Comparison of ENCODE assay signal across 1 cellular context in the genomic region with DNA sequence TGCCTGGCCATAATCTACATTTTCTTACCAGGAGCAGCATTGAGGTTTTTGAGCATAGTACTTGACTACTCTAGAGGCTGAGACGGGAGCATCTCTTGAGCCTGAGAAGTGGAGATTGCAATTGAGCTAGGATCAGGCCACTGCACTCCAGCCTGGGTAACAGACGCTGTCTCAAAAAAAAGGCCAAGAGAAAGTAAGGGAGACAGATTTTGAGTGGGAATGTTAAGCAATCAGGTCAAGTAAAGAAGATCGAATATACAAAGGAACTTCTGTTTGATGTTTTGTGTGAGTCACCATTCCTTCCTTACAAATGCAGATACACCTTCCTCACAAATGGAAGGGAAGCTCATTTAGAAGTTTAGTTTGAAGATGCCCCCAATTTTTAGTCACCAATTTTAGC.
TF ChIP-seq lines count a peak whose summit lies in the region.

No MANE protein-coding gene starts in this region.

TF ChIP-seq in HepG2, 621 proteins besides CTCF, POLR2A, EP300 and RAD21:
- TF ChIP-seq ZNF282 (IDR thresholded peaks at IDR 0.05; ENCODE audit: partially characterized antibody) (no peak), FOSL2 (CRISPR knock-in tag; IDR thresholded peaks at IDR 0.05) (0 out of 2 replicates have a peak, but pooled peaks have one; percentile 13), GATAD1 (CRISPR knock-in tag; IDR thresholded peaks at IDR 0.05) (no peak), ZNF354B (CRISPR knock-in tag; IDR thresholded peaks at IDR 0.05) (no peak), POLR2G (IDR thresholded peaks at IDR 0.05; ENCODE audit: low read depth, low read length) (peak; percentile 39), SRSF4 (IDR thresholded peaks at IDR 0.05; ENCODE audit: low read depth, low read length, poor library complexity, severe bottlenecking) (no peak), ZNF10 (CRISPR knock-in tag; IDR thresholded peaks at IDR 0.05; ENCODE audit: borderline replicate concordance, low read depth) (no peak), RELA (CRISPR knock-in tag; IDR thresholded peaks at IDR 0.05) (no peak), GATAD2A (CRISPR knock-in tag; IDR thresholded peaks at IDR 0.05) (0 out of 2 replicates have a peak, but pooled peaks have one; percentile 10), ZKSCAN1 (IDR thresholded peaks at IDR 0.05; ENCODE audit: low read length) (no peak), ETV5 (CRISPR knock-in tag; IDR thresholded peaks at IDR 0.05; ENCODE audit: borderline replicate concordance) (no peak), SMAD1 (CRISPR knock-in tag; IDR thresholded peaks at IDR 0.05; ENCODE audit: borderline replicate concordance, low read depth) (no peak), ATM (IDR thresholded peaks at IDR 0.05; ENCODE audit: borderline replicate concordance) (no peak), NFYC (CRISPR knock-in tag; IDR thresholded peaks at IDR 0.05) (no peak), ZNF230 (CRISPR knock-in tag; IDR thresholded peaks at IDR 0.05) (no peak), RBFOX2 (IDR thresholded peaks at IDR 0.05; ENCODE audit: low read depth, low read length) (peak; percentile 56), CEBPG (CRISPR knock-in tag; IDR thresholded peaks at IDR 0.05) (peak; percentile 51; the same call in 1 of the 2 replicates), NFIC (IDR thresholded peaks at IDR 0.05; ENCODE audit: low read length) (no peak), RBM22 (optimal IDR thresholded peaks at IDR 0.05; ENCODE audit: low read length) (peak; percentile 7), PITX1 (CRISPR knock-in tag; IDR thresholded peaks at IDR 0.05) (no peak), ARNT2 (CRISPR knock-in tag; IDR thresholded peaks at IDR 0.05; ENCODE audit: low read depth) (no peak)
- TF ChIP-seq, protein P1, sequence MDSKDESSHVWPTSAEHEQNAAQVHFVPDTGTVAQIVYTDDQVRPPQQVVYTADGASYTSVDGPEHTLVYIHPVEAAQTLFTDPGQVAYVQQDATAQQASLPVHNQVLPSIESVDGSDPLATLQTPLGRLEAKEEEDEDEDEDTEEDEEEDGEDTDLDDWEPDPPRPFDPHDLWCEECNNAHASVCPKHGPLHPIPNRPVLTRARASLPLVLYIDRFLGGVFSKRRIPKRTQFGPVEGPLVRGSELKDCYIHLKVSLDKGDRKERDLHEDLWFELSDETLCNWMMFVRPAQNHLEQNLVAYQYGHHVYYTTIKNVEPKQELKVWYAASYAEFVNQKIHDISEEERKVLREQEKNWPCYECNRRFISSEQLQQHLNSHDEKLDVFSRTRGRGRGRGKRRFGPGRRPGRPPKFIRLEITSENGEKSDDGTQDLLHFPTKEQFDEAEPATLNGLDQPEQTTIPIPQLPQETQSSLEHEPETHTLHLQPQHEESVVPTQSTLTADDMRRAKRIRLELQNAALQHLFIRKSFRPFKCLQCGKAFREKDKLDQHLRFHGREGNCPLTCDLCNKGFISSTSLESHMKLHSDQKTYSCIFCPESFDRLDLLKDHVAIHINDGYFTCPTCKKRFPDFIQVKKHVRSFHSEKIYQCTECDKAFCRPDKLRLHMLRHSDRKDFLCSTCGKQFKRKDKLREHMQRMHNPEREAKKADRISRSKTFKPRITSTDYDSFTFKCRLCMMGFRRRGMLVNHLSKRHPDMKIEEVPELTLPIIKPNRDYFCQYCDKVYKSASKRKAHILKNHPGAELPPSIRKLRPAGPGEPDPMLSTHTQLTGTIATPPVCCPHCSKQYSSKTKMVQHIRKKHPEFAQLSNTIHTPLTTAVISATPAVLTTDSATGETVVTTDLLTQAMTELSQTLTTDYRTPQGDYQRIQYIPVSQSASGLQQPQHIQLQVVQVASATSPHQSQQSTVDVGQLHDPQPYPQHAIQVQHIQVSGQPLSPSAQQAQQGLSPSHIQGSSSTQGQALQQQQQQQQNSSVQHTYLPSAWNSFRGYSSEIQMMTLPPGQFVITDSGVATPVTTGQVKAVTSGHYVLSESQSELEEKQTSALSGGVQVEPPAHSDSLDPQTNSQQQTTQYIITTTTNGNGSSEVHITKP (CRISPR knock-in tag; IDR thresholded peaks at IDR 0.05; ENCODE audit: low read depth): no peak
- TF ChIP-seq, protein P2, sequence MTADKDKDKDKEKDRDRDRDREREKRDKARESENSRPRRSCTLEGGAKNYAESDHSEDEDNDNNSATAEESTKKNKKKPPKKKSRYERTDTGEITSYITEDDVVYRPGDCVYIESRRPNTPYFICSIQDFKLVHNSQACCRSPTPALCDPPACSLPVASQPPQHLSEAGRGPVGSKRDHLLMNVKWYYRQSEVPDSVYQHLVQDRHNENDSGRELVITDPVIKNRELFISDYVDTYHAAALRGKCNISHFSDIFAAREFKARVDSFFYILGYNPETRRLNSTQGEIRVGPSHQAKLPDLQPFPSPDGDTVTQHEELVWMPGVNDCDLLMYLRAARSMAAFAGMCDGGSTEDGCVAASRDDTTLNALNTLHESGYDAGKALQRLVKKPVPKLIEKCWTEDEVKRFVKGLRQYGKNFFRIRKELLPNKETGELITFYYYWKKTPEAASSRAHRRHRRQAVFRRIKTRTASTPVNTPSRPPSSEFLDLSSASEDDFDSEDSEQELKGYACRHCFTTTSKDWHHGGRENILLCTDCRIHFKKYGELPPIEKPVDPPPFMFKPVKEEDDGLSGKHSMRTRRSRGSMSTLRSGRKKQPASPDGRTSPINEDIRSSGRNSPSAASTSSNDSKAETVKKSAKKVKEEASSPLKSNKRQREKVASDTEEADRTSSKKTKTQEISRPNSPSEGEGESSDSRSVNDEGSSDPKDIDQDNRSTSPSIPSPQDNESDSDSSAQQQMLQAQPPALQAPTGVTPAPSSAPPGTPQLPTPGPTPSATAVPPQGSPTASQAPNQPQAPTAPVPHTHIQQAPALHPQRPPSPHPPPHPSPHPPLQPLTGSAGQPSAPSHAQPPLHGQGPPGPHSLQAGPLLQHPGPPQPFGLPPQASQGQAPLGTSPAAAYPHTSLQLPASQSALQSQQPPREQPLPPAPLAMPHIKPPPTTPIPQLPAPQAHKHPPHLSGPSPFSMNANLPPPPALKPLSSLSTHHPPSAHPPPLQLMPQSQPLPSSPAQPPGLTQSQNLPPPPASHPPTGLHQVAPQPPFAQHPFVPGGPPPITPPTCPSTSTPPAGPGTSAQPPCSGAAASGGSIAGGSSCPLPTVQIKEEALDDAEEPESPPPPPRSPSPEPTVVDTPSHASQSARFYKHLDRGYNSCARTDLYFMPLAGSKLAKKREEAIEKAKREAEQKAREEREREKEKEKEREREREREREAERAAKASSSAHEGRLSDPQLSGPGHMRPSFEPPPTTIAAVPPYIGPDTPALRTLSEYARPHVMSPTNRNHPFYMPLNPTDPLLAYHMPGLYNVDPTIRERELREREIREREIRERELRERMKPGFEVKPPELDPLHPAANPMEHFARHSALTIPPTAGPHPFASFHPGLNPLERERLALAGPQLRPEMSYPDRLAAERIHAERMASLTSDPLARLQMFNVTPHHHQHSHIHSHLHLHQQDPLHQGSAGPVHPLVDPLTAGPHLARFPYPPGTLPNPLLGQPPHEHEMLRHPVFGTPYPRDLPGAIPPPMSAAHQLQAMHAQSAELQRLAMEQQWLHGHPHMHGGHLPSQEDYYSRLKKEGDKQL (CRISPR knock-in tag; IDR thresholded peaks at IDR 0.05; ENCODE audit: low read depth): no peak
- TF ChIP-seq, protein P3, sequence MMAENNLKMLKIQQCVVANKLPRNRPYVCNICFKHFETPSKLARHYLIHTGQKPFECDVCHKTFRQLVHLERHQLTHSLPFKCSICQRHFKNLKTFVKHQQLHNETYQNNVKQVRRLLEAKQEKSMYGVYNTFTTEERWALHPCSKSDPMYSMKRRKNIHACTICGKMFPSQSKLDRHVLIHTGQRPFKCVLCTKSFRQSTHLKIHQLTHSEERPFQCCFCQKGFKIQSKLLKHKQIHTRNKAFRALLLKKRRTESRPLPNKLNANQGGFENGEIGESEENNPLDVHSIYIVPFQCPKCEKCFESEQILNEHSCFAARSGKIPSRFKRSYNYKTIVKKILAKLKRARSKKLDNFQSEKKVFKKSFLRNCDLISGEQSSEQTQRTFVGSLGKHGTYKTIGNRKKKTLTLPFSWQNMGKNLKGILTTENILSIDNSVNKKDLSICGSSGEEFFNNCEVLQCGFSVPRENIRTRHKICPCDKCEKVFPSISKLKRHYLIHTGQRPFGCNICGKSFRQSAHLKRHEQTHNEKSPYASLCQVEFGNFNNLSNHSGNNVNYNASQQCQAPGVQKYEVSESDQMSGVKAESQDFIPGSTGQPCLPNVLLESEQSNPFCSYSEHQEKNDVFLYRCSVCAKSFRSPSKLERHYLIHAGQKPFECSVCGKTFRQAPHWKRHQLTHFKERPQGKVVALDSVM (CRISPR knock-in tag; IDR thresholded peaks at IDR 0.05): no peak
- TF ChIP-seq, protein P4, sequence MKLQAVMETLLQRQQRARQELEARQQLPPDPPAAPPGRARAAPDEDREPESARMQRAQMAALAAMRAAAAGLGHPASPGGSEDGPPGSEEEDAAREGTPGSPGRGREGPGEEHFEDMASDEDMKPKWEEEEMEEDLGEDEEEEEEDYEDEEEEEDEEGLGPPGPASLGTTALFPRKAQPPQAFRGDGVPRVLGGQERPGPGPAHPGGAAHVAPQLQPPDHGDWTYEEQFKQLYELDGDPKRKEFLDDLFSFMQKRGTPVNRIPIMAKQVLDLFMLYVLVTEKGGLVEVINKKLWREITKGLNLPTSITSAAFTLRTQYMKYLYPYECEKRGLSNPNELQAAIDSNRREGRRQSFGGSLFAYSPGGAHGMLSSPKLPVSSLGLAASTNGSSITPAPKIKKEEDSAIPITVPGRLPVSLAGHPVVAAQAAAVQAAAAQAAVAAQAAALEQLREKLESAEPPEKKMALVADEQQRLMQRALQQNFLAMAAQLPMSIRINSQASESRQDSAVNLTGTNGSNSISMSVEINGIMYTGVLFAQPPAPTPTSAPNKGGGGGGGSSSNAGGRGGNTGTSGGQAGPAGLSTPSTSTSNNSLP (IDR thresholded peaks at IDR 0.05; ENCODE audit: low read depth, low read length): no peak
- TF ChIP-seq, protein P5, sequence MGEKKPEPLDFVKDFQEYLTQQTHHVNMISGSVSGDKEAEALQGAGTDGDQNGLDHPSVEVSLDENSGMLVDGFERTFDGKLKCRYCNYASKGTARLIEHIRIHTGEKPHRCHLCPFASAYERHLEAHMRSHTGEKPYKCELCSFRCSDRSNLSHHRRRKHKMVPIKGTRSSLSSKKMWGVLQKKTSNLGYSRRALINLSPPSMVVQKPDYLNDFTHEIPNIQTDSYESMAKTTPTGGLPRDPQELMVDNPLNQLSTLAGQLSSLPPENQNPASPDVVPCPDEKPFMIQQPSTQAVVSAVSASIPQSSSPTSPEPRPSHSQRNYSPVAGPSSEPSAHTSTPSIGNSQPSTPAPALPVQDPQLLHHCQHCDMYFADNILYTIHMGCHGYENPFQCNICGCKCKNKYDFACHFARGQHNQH (CRISPR knock-in tag; IDR thresholded peaks at IDR 0.05): no peak
